Comparison of ENCODE assay signal across 18 cellular contexts in genomic region chr1:226891846-226892533, GRCh38. TPM values are rescaled to one million over a fixed set of nuclear protein-coding genes. Genes with fewer than 3 reads are reported as not detected.
DNase-seq lines count a peak whose midpoint lies in the region; ATAC-seq and TF ChIP-seq lines count a peak whose summit lies in the region.
"Had no signal": no experiment of that assay in that cellular context is flagged by ENCODE, and none has a peak within 500 bp of the region (broad histone marks: within the 10 kb centered on the region; RNA-seq: fewer than 3 reads in every experiment).

No MANE protein-coding gene starts in this region.

- no peak overlapping the region for H3K14ac ChIP-seq in IMR-90 (replicated peaks; ENCODE audit: low read depth, low read length)
- no peak overlapping the region for H3K14ac ChIP-seq in mesenchymal stem cell (ENCODE audit: low read length in 2 of 2)

- 82% methylated on average over 12 of the region's 18 CpGs; no CpG with 5 or more reads in 1 of the 2 experiments for WGBS in IMR-90 (ENCODE audit: extremely low coverage in 2 of 2, insufficient read length in 1 of 2), 2 experiments
- 86% methylated on average over 18 of the region's 18 CpGs for WGBS in mesenchymal stem cell

- no peak overlapping the region for H3K56ac ChIP-seq in IMR-90 (ENCODE audit: extremely low read depth, insufficient read depth, low read length)

- H3K9me1 ChIP-seq in IMR-90 (ENCODE audit: insufficient read depth, low read length): peaks cover 12% of the 10 kb centered on the region; the same call in 1 of the 2 replicates

- H3K4ac ChIP-seq in IMR-90 (ENCODE audit: low read depth, low read length): no peak overlapping the region
- no peak overlapping the region for H3K4ac ChIP-seq in mesenchymal stem cell (ENCODE audit: low read depth in 1 of 2, low read length in 2 of 2)

- in situ Hi-C loops in IMR-90 (cut with MboI; ENCODE audit: low sequenced_read_pairs): no loop called here
- in situ Hi-C loops in GM13977 (cut with MboI; ENCODE audit: low pct_unique_long_range_greater_than_20kb, low sequenced_read_pairs, unreplicated experiment): no loop called here

- H3K36me3 ChIP-seq in BLaER1 treated with 17β-estradiol and CSF1 and Interleukin-3, amounts not matched to agents 10 nM and 100 nM: peaks cover 0 to 36% (median 0%) of the 10 kb centered on the region in 11 experiments; a peak in 2 of 22 replicates
- H3K36me3 ChIP-seq in IMR-90 (ENCODE audit: control insufficient read depth, insufficient read depth, low read length) (peaks cover 15% of the 10 kb centered on the region), mesenchymal stem cell (ENCODE audit: control insufficient read depth in 1 of 2, insufficient read depth in 2 of 2, low read depth in 1 of 2, low read length in 2 of 2) (peaks cover 32 to 67% of the 10 kb centered on the region in 2 experiments)

- H3K18ac ChIP-seq in IMR-90 (ENCODE audit: low read depth, low read length) (no peak overlapping the region), mesenchymal stem cell (ENCODE audit: low read depth in 1 of 2, low read length in 2 of 2) (no peak overlapping the region)

- no peak for TF ChIP-seq RAD21 in IMR-90 (IDR thresholded peaks at IDR 0.05; ENCODE audit: low read length)

- intact Hi-C loops in IMR-90 (cut with micrococcal nuclease): no loop called here

- no TSS peak for BruUV-seq in IMR-90 (replicated peaks; lab: Mats Ljungman, UMichigan)

- no peak overlapping the region; a peak in 1 of 22 replicates for H3K9ac ChIP-seq in BLaER1 treated with 17β-estradiol and CSF1 and Interleukin-3, amounts not matched to agents 10 nM and 100 nM
- H3K9ac ChIP-seq in IMR-90 (ENCODE audit: low read depth, low read length): no peak overlapping the region
- H3K9ac ChIP-seq in mesenchymal stem cell (ENCODE audit: low read length): no peak overlapping the region

- H3K79me1 ChIP-seq in IMR-90 (ENCODE audit: low read depth in 1 of 2, low read length in 2 of 2): no peaks in the 10 kb centered on the region
- no peaks in the 10 kb centered on the region for H3K79me1 ChIP-seq in mesenchymal stem cell (replicated peaks; ENCODE audit: low read length, poor library complexity, severe bottlenecking)

- H2BK15ac ChIP-seq in IMR-90 (ENCODE audit: low read depth, low read length) (no peak overlapping the region), mesenchymal stem cell (ENCODE audit: low read depth, poor library complexity, severe bottlenecking) (no peak overlapping the region)

- no peak overlapping the region for H2AK9ac ChIP-seq in IMR-90 (replicated peaks; ENCODE audit: low read depth, low read length, poor library complexity)

- H3K4me2 ChIP-seq in BLaER1 treated with 17β-estradiol and CSF1 and Interleukin-3, amounts not matched to agents 10 nM and 100 nM: peak overlapping the region; percentile 46 to 78 (median 66)
- H3K4me2 ChIP-seq in IMR-90 (ENCODE audit: low read depth, low read length) (no peak overlapping the region), mesenchymal stem cell (ENCODE audit: low read length, poor library complexity, severe bottlenecking) (no peak overlapping the region)

- peaks cover 0 to 2% (median 0%) of the 10 kb centered on the region in 11 experiments; a peak in 1 of 22 replicates for H4K20me1 ChIP-seq in BLaER1 treated with 17β-estradiol and CSF1 and Interleukin-3, amounts not matched to agents 10 nM and 100 nM
- no peaks in the 10 kb centered on the region for H4K20me1 ChIP-seq in IMR-90 (ENCODE audit: insufficient read depth, low read length)

- peak overlapping the region; percentile 8 for H2AFZ ChIP-seq in IMR-90 (replicated peaks; ENCODE audit: low read length, poor library complexity)
- H2AFZ ChIP-seq in mesenchymal stem cell (ENCODE audit: low read depth, low read length): no peak overlapping the region

- no peak overlapping the region for H3K23ac ChIP-seq in IMR-90 (ENCODE audit: low read depth, low read length)
- H3K23ac ChIP-seq in mesenchymal stem cell (ENCODE audit: low read length in 2 of 2): no peak overlapping the region

- TF ChIP-seq CTCF in IMR-90 (conservative IDR thresholded peaks at IDR 0.05; ENCODE audit: low read depth, low read length): no peak
- no peak for TF ChIP-seq CTCF in epithelial cell of esophagus (IDR thresholded peaks at IDR 0.05; ENCODE audit: insufficient read depth, low read depth, low read length, missing control alignments)
- TF ChIP-seq CTCF in GM13977 (IDR thresholded peaks at IDR 0.05; ENCODE audit: extremely low read depth, insufficient read depth, missing control alignments): no peak

- no peaks in the 10 kb centered on the region for H3K27me3 ChIP-seq in BLaER1 treated with 17β-estradiol and CSF1 and Interleukin-3, amounts not matched to agents 10 nM and 100 nM
- H3K27me3 ChIP-seq in IMR-90 (ENCODE audit: control insufficient read depth, insufficient read depth, low read length): no peaks in the 10 kb centered on the region
- no peaks in the 10 kb centered on the region for H3K27me3 ChIP-seq in mesenchymal stem cell (ENCODE audit: control insufficient read depth in 1 of 2, insufficient read depth in 1 of 2, low read length in 2 of 2)
- H3K27me3 ChIP-seq: gastroesophageal sphincter had no signal

- H3K27ac ChIP-seq in BLaER1 treated with 17β-estradiol and CSF1 and Interleukin-3, amounts not matched to agents 10 nM and 100 nM: peak overlapping the region in 5 of 11 experiments; percentile 21 to 54 (median 40); a peak in 6 of 22 replicates
- H3K27ac ChIP-seq in IMR-90 (ENCODE audit: insufficient read depth, low read length) (no peak overlapping the region), mesenchymal stem cell (ENCODE audit: low read length, poor library complexity, severe bottlenecking) (no peak overlapping the region)
- H3K27ac ChIP-seq: C4-2B, gastroesophageal sphincter had no signal

- dilution Hi-C loops in IMR-90 (cut with HindIII; ENCODE audit: low sequenced_read_pairs, unreplicated experiment): no loop called here

- no peak overlapping the region for H4K91ac ChIP-seq in IMR-90 (ENCODE audit: insufficient read depth, low read depth, low read length)
- H4K91ac ChIP-seq in mesenchymal stem cell (ENCODE audit: low read length): peak overlapping the region; percentile 20

- CTCF ChIA-PET in IMR-90 (lab: Yijun Ruan, JAX): no interaction called here

- H2BK20ac ChIP-seq in IMR-90 (ENCODE audit: low read depth, low read length): no peak overlapping the region

- no peak overlapping the region for H2BK12ac ChIP-seq in mesenchymal stem cell (ENCODE audit: low read length in 2 of 2)

- 0 out of 22 replicates have a peak, but pooled peaks cover 0 to 4% (median 0%) of the 10 kb centered on the region in 11 experiments for H3K9me3 ChIP-seq in BLaER1 treated with 17β-estradiol and CSF1 and Interleukin-3, amounts not matched to agents 10 nM and 100 nM (replicated peaks in 1 of 11)
- H3K9me3 ChIP-seq in IMR-90 (ENCODE audit: control insufficient read depth, insufficient read depth, low read length) (no peaks in the 10 kb centered on the region), mesenchymal stem cell (ENCODE audit: control insufficient read depth, low read length) (no peaks in the 10 kb centered on the region)
- H3K9me3 ChIP-seq: gastroesophageal sphincter had no signal

- ATAC-seq in IMR-90 (ENCODE audit: low read depth): peak; percentile 70
- ATAC-seq: gastroesophageal sphincter had no signal

- no peak overlapping the region for H4K5ac ChIP-seq in IMR-90 (ENCODE audit: low read depth, low read length)

- no peak overlapping the region for H2BK5ac ChIP-seq in IMR-90 (ENCODE audit: low read depth, low read length, poor library complexity, severe bottlenecking)
- H2BK5ac ChIP-seq in mesenchymal stem cell (ENCODE audit: low read depth, low read length, poor library complexity, severe bottlenecking): no peak overlapping the region

- no peak for TF ChIP-seq POLR2A in IMR-90 (IDR thresholded peaks at IDR 0.05; ENCODE audit: low read depth, low read length)

- DNase-seq in IMR-90: peak; percentile 52
- DNase-seq in epithelial cell of esophagus (ENCODE audit: low read depth): peak; percentile 13
- peak; percentile 29 for DNase-seq in mesenchymal stem cell
- no peak for DNase-seq in NCI-H1105 treated with DMSO at 0.1 percent for 48 hours (lab: John Stamatoyannopoulos, UW)
- no peak for DNase-seq in GM13977 (ENCODE audit: low spot score)
- DNase-seq in inferior parietal cortex (ENCODE audit: extremely low spot score): no peak
- no peak for DNase-seq in GOT3 (lab: John Stamatoyannopoulos, UW)
- DNase-seq: activated B cell treated with CpG ODN at 0.5 μM for 24 hours; activated T-cell treated with anti-CD3 and anti-CD28 coated beads for 4 hours; effector memory CD4-positive, alpha-beta T cell; H7; kidney; naive B cell; NCI-H2107; stimulated activated naive CD4-positive, alpha-beta T cell treated with Interleukin-2 at 50 U/mL for 16 hours had no signal

- H3K4me3 ChIP-seq in BLaER1 treated with 17β-estradiol and CSF1 and Interleukin-3, amounts not matched to agents 10 nM and 100 nM: no peak overlapping the region
- H3K4me3 ChIP-seq in IMR-90 (ENCODE audit: insufficient read depth, low read depth, low read length): no peak overlapping the region
- no peak overlapping the region for H3K4me3 ChIP-seq in epithelial cell of esophagus (ENCODE audit: low read length)
- H3K4me3 ChIP-seq in mesenchymal stem cell (ENCODE audit: insufficient read depth in 1 of 2, low read depth in 1 of 2, low read length in 2 of 2): peak overlapping the region in 1 of 2 experiments; percentile 9
- H3K4me3 ChIP-seq: gastroesophageal sphincter had no signal

- H2BK120ac ChIP-seq in IMR-90 (ENCODE audit: low read depth, low read length): no peak overlapping the region
- H2BK120ac ChIP-seq in mesenchymal stem cell (ENCODE audit: low read depth, low read length): no peak overlapping the region

- H2AK5ac ChIP-seq in IMR-90 (ENCODE audit: low read depth, low read length): no peak overlapping the region
- H2AK5ac ChIP-seq in mesenchymal stem cell (ENCODE audit: low read length, severe bottlenecking): no peak overlapping the region

- H3K4me1 ChIP-seq in BLaER1 treated with 17β-estradiol and CSF1 and Interleukin-3, amounts not matched to agents 10 nM and 100 nM: peaks cover 21 to 62% (median 46%) of the 10 kb centered on the region in 10 experiments
- no peaks in the 10 kb centered on the region for H3K4me1 ChIP-seq in IMR-90 (ENCODE audit: control insufficient read depth, insufficient read depth, low read length)
- peaks cover 8% of the 10 kb centered on the region for H3K4me1 ChIP-seq in mesenchymal stem cell (ENCODE audit: control insufficient read depth, insufficient read depth, low read depth, low read length)
- H3K4me1 ChIP-seq: gastroesophageal sphincter had no signal

- no peak overlapping the region for H4K8ac ChIP-seq in IMR-90 (ENCODE audit: low read depth in 2 of 2, low read length in 2 of 2)
- H4K8ac ChIP-seq in mesenchymal stem cell (ENCODE audit: low read length): no peak overlapping the region

- POLR2A ChIA-PET in IMR-90 (lab: Charles Lee; ENCODE audit: unreplicated experiment): no interaction called here

RNA-seq across cellular contexts. Expression of gene PSEN2, which starts 21.6 kb away (rescaled TPM):
- total RNA-seq in IMR-90 (2012; rRNA removed): 20.0 and 24.4 TPM in 2 replicates
- 14.4 and 15.0 TPM in 2 replicates for polyA plus RNA-seq in IMR-90 (2012; rRNA removed)
- polyA plus RNA-seq in IMR-90 (2012; cell fraction: cytosol; rRNA removed): 10.8 and 14.7 TPM in 2 replicates
- polyA plus RNA-seq in IMR-90 (2012; cell fraction: nucleus; rRNA removed; ENCODE audit: low replicate concordance): 25.2 and 30.9 TPM in 2 replicates
- 10.1 TPM for polyA plus RNA-seq in mesenchymal stem cell (2013, experiment 1 of 2)
- 10.1 TPM for polyA plus RNA-seq in mesenchymal stem cell (2013, experiment 2 of 2)

RNA-seq across cellular contexts. Expression of gene COQ8A, which starts 48.1 kb away (rescaled TPM):
- total RNA-seq in IMR-90 (2012; rRNA removed): 3.3 and 3.8 TPM in 2 replicates
- polyA plus RNA-seq in IMR-90 (2012; rRNA removed): 5.8 and 6.1 TPM in 2 replicates
- polyA plus RNA-seq in IMR-90 (2012; cell fraction: cytosol; rRNA removed): 4.5 and 6.1 TPM in 2 replicates
- 13.1 and 19.4 TPM in 2 replicates for polyA plus RNA-seq in IMR-90 (2012; cell fraction: nucleus; rRNA removed; ENCODE audit: low replicate concordance)
- 1.9 TPM for polyA plus RNA-seq in mesenchymal stem cell (2013, experiment 1 of 2)
- 1.8 TPM for polyA plus RNA-seq in mesenchymal stem cell (2013, experiment 2 of 2)

Comparison
In these comparisons a context has a peak if more than half of its experiments do, and no peak if none do; other contexts are left out.
1. H3K4me2 ChIP-seq: peak in BLaER1 treated with 17β-estradiol and CSF1 and Interleukin-3, amounts not matched to agents 10 nM and 100 nM (11 of 11); none in IMR-90 (single experiment) and mesenchymal stem cell (single experiment).
2. DNase-seq: peak in IMR-90 (single experiment), epithelial cell of esophagus (single experiment) and mesenchymal stem cell (single experiment); none in NCI-H1105 treated with DMSO at 0.1 percent for 48 hours (single experiment), GM13977 (single experiment), inferior parietal cortex (single experiment) and GOT3 (single experiment).